21 cellular contexts compared by ENCODE assay signal in genomic region chr20:12824353-12824752, GRCh38.
"Had no signal": no experiment of that assay in that cellular context is flagged by ENCODE, and none has a peak within 500 bp of the region (broad histone marks: within the 10 kb centered on the region; RNA-seq: fewer than 3 reads in every experiment).

No MANE protein-coding gene starts in this region.

- H3K4me2 ChIP-seq: neural progenitor cell, smooth muscle cell had no signal

- H3K4me1 ChIP-seq: adrenal gland, neural progenitor cell had no signal

- H3K9me3 ChIP-seq: adrenal gland had no signal

- DNase-seq: activated CD4-positive, alpha-beta T cell treated with anti-CD3 and anti-CD28 coated beads for 36 hours; activated CD4-positive, alpha-beta T cell treated with anti-CD3 and anti-CD28 coated beads, Interleukin-2, amount 50 U/mL, for 48 hours; activated gamma-delta T cell treated with Interleukin-2 at 50 U/mL for 16 hours; adrenal gland; foreskin fibroblast; mammary epithelial cell; stimulated activated CD4-positive, alpha-beta T cell treated with anti-CD3 and anti-CD28 coated beads, Interleukin-4, amount 100 ng/mL, for 1 hour; stimulated activated naive CD8-positive, alpha-beta T cell treated with anti-CD3 and anti-CD28 coated beads, Interleukin-15, amount 100 ng/mL, for 72 hours; trophoblast cell had no signal

- H3K36me3 ChIP-seq: adrenal gland, neural progenitor cell had no signal

- H3K27ac ChIP-seq: adrenal gland, neural progenitor cell had no signal

- H2AFZ ChIP-seq: neural progenitor cell had no signal

- H3K4me3 ChIP-seq: adrenal gland, dorsolateral prefrontal cortex, neural progenitor cell, smooth muscle cell had no signal

- ATAC-seq: activated CD4-positive, alpha-beta T cell treated with anti-CD3 and anti-CD28 coated beads for 36 hours; activated naive CD4-positive, alpha-beta T cell treated with anti-CD3 and anti-CD28 coated beads, Interleukin-2, amount 50 U/mL, for 72 hours; left lobe of liver; sciatic nerve; stimulated activated naive CD8-positive, alpha-beta T cell treated with anti-CD3 and anti-CD28 coated beads, Interleukin-15, amount 100 ng/mL, for 72 hours; WTC11 had no signal

- H3K9ac ChIP-seq: neural progenitor cell had no signal

- H3K27me3 ChIP-seq: adrenal gland, dorsolateral prefrontal cortex, neural progenitor cell had no signal

- FAIRE-seq: astrocyte, bronchial epithelial cell, colon, keratinocyte, TTC549 had no signal
